9 cellular contexts compared by ENCODE assay signal in the genomic region with DNA sequence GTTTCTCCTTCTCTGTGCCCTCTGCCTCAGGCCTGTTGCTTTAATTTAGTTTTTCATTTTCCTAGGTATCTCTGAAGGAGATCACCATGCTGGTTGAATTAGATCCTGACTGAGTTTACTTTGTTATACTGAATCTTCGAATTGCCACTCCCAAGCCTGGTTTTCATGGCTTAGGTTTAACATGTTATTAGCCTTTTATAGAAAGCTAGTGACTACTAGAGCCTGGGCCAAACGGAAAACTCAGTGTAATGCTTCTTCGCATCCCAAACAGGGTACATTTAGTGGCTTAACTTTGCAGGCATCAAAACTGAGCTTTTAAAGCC. TPM values are rescaled to one million over a fixed set of nuclear protein-coding genes. Genes with fewer than 3 reads are reported as not detected.
DNase-seq lines count a peak whose midpoint lies in the region; ATAC-seq, FAIRE-seq and TF ChIP-seq lines count a peak whose summit lies in the region.
"Had no signal": no experiment of that assay in that cellular context is flagged by ENCODE, and none has a peak within 500 bp of the region (broad histone marks: within the 10 kb centered on the region; RNA-seq: fewer than 3 reads in every experiment).

No MANE protein-coding gene starts in this region.

- H3K27me3 Mint-ChIP-seq in stimulated activated naive CD8-positive, alpha-beta T cell treated with anti-CD3 and anti-CD28 coated beads, Interleukin-15, Interleukin-2, amounts not matched to agents 100 ng/mL and 50 ng/mL, for 24 hours: no peaks in the 10 kb centered on the region

- no peak for DNase-seq in stimulated activated naive CD8-positive, alpha-beta T cell treated with anti-CD3 and anti-CD28 coated beads, Interleukin-15, Interleukin-2, amounts not matched to agents 100 U/mL and 50 U/mL, for 24 hours
- no peak for DNase-seq in breast epithelium (ENCODE audit: low spot score in 2 of 2)
- no peak for DNase-seq in posterior vena cava (ENCODE audit: low spot score)
- no peak for DNase-seq in activated gamma-delta T cell treated with Interleukin-2 at 50 U/mL for 16 hours
- no peak for DNase-seq in D721Med (ENCODE audit: insufficient read length, low spot score)
- DNase-seq: amygdala had no signal

- peaks cover 55% of the 10 kb centered on the region for H3K4me1 Mint-ChIP-seq in stimulated activated naive CD8-positive, alpha-beta T cell treated with anti-CD3 and anti-CD28 coated beads, Interleukin-15, Interleukin-2, amounts not matched to agents 100 ng/mL and 50 ng/mL, for 24 hours (ENCODE audit: low read depth)

- H3K4me3 ChIP-seq in breast epithelium (peak overlapping the region; percentile 68 to 100 (median 98)), mucosa of stomach (ENCODE audit: low read length) (no peak overlapping the region)

- no peak for TF ChIP-seq POLR2A in breast epithelium (IDR thresholded peaks at IDR 0.05)

- H3K27ac Mint-ChIP-seq in stimulated activated naive CD8-positive, alpha-beta T cell treated with anti-CD3 and anti-CD28 coated beads, Interleukin-15, Interleukin-2, amounts not matched to agents 100 ng/mL and 50 ng/mL, for 24 hours: peak overlapping the region; percentile 26

- H3K36me3 Mint-ChIP-seq in stimulated activated naive CD8-positive, alpha-beta T cell treated with anti-CD3 and anti-CD28 coated beads, Interleukin-15, Interleukin-2, amounts not matched to agents 100 ng/mL and 50 ng/mL, for 24 hours (ENCODE audit: low read depth): peaks cover 44% of the 10 kb centered on the region

- no peak for FAIRE-seq in D721Med (lab: Jason Lieb, UNC)

- no peak for ATAC-seq in stimulated activated naive CD8-positive, alpha-beta T cell treated with anti-CD3 and anti-CD28 coated beads, Interleukin-15, Interleukin-2, amounts not matched to agents 100 U/mL and 50 U/mL, for 24 hours
- ATAC-seq in HG02798 (IDR thresholded peaks at IDR 0.05; ENCODE audit: poor library complexity, unreplicated experiment): no peak

- intact Hi-C loops in breast epithelium (cut with DNase I; ENCODE audit: low total_unique reads) (no loop called here), posterior vena cava (cut with DNase I) (no loop called here)

- H3K4me3 Mint-ChIP-seq in stimulated activated naive CD8-positive, alpha-beta T cell treated with anti-CD3 and anti-CD28 coated beads, Interleukin-15, Interleukin-2, amounts not matched to agents 100 ng/mL and 50 ng/mL, for 24 hours: peak overlapping the region; percentile 98

- TF ChIP-seq CTCF in breast epithelium (IDR thresholded peaks at IDR 0.05): no peak
- no peak for TF ChIP-seq CTCF in D721Med (IDR thresholded peaks at IDR 0.05; ENCODE audit: insufficient read depth, missing control alignments)

- H3K9me3 ChIP-seq in breast epithelium (no peaks in the 10 kb centered on the region), mucosa of stomach (ENCODE audit: control insufficient read depth, low read length) (no peaks in the 10 kb centered on the region)

- peak overlapping the region; percentile 38 for H3K9ac ChIP-seq in mucosa of stomach (ENCODE audit: low read length)

- H3K9me3 Mint-ChIP-seq in stimulated activated naive CD8-positive, alpha-beta T cell treated with anti-CD3 and anti-CD28 coated beads, Interleukin-15, Interleukin-2, amounts not matched to agents 100 ng/mL and 50 ng/mL, for 24 hours: no peaks in the 10 kb centered on the region

- H3K27ac ChIP-seq in breast epithelium: no peak overlapping the region

- H3K36me3 ChIP-seq in breast epithelium: no peaks in the 10 kb centered on the region
- H3K36me3 ChIP-seq in mucosa of stomach (ENCODE audit: control insufficient read depth, insufficient read depth, low read length): no peaks in the 10 kb centered on the region

- H3K4me1 ChIP-seq in breast epithelium: peaks cover 0 to 14% of the 10 kb centered on the region in 2 donors
- H3K4me1 ChIP-seq in mucosa of stomach (ENCODE audit: control insufficient read depth, insufficient read depth, low read length): peaks cover 23% of the 10 kb centered on the region

- H3K27me3 ChIP-seq in breast epithelium: no peaks in the 10 kb centered on the region
- no peaks in the 10 kb centered on the region for H3K27me3 ChIP-seq in mucosa of stomach (ENCODE audit: control insufficient read depth, insufficient read depth, low read length)

RNA-seq across cellular contexts. Expression of a gene that starts 3.6 kb away (rescaled TPM):
- 10 to 100 TPM; 36.8 to 46.5 (median 42.3) TPM for total RNA-seq in breast epithelium
- total RNA-seq in posterior vena cava: 10 to 100 TPM; 36.7 to 37.5 TPM

RNA-seq across cellular contexts. Expression of a gene that starts 46.2 kb away (rescaled TPM):
- total RNA-seq in breast epithelium (1 to 10 TPM; 1.6 to 3.3 (median 2.2) TPM), posterior vena cava (1 to 10 TPM in 1 of 2 donors, under 1 TPM in 1; 0.62 to 2.6 TPM)
